ENCODE assay signal across 14 cellular contexts in genomic region chr18:48190994-48191393, GRCh38.
A peak's percentile ranks its signal among the peaks of the same experiment; 100 is the strongest.
DNase-seq lines count a peak whose midpoint lies in the region; ATAC-seq and TF ChIP-seq lines count a peak whose summit lies in the region.
"Had no signal": no experiment of that assay in that cellular context is flagged by ENCODE, and none has a peak within 500 bp of the region (broad histone marks: within the 10 kb centered on the region; RNA-seq: fewer than 3 reads in every experiment).

No MANE protein-coding gene starts in this region.

- H4K91ac ChIP-seq in mesenchymal stem cell (ENCODE audit: low read length), result peak overlapping the region; percentile 47

- no peaks in the 10 kb centered on the region for H4K20me1 ChIP-seq in GM23338 (replicated peaks; ENCODE audit: insufficient read depth)

- H3K27ac Mint-ChIP-seq in GM23338 (no peak overlapping the region), nephron (peak overlapping the region; percentile 27 to 90 (median 73))
- H3K27ac Mint-ChIP-seq: CD4-positive, alpha-beta memory T cell had no signal

- no peak overlapping the region; the same call in 2 of the 3 replicates for H3K4me3 Mint-ChIP-seq in GM23338
- no peak overlapping the region for H3K4me3 Mint-ChIP-seq in nephron
- H3K4me3 Mint-ChIP-seq: CD4-positive, alpha-beta memory T cell had no signal

- H2BK15ac ChIP-seq in mesenchymal stem cell (ENCODE audit: low read depth, poor library complexity, severe bottlenecking), result no peak overlapping the region

- no peak overlapping the region for H2BK120ac ChIP-seq in mesenchymal stem cell (ENCODE audit: low read depth, low read length)

- H3K4me1 Mint-ChIP-seq in GM23338 (peaks cover 9% of the 10 kb centered on the region), nephron (peaks cover 61% of the 10 kb centered on the region)
- H3K4me1 Mint-ChIP-seq: CD4-positive, alpha-beta memory T cell had no signal

- H3K36me3 Mint-ChIP-seq in GM23338 (ENCODE audit: low read depth), result no peaks in the 10 kb centered on the region
- H3K36me3 Mint-ChIP-seq in nephron (ENCODE audit: low read depth), result no peaks in the 10 kb centered on the region
- H3K36me3 Mint-ChIP-seq: CD4-positive, alpha-beta memory T cell had no signal

- H3K9me2 ChIP-seq in GM23338 (ENCODE audit: insufficient read depth), result no peaks in the 10 kb centered on the region

- ATAC-seq in GM23338 (peak; percentile 64), HG03280 (IDR thresholded peaks at IDR 0.05; ENCODE audit: unreplicated experiment) (no peak), HG03097 (IDR thresholded peaks at IDR 0.05; ENCODE audit: low FRiP score, unreplicated experiment) (no peak)

- no peak overlapping the region for H3K4me2 ChIP-seq in GM23338
- H3K4me2 ChIP-seq in mesenchymal stem cell (ENCODE audit: low read length, poor library complexity, severe bottlenecking), result no peak overlapping the region

- peaks cover 3% of the 10 kb centered on the region; the same call in 1 of the 3 replicates for H3K9me3 Mint-ChIP-seq in GM23338
- no peaks in the 10 kb centered on the region for H3K9me3 Mint-ChIP-seq in nephron

- H3K23ac ChIP-seq in mesenchymal stem cell (ENCODE audit: low read length in 2 of 2), result no peak overlapping the region

- H4K8ac ChIP-seq in mesenchymal stem cell (ENCODE audit: low read length), result no peak overlapping the region

- H2BK12ac ChIP-seq in mesenchymal stem cell (ENCODE audit: low read length in 2 of 2), result no peak overlapping the region

- H2AFZ ChIP-seq in GM23338 (no peak overlapping the region), mesenchymal stem cell (ENCODE audit: low read depth, low read length) (no peak overlapping the region)
- H2AFZ ChIP-seq: GM23248 had no signal

- H3K9ac ChIP-seq in mesenchymal stem cell (ENCODE audit: low read length), result no peak overlapping the region
- H3K9ac ChIP-seq: GM23248 had no signal

- DNase-seq in GM23338 (ENCODE audit: low spot score) (no peak), H7 (peak; percentile 48), mesenchymal stem cell (no peak), SJCRH30 (no peak)
- DNase-seq: C1 segment of cervical spinal cord; Calu3; CD4-positive, alpha-beta memory T cell; DMS79 treated with DMSO at 0.1 percent for 48 hours; GF-D8; GM23248; HCEC 1CT had no signal

- H3K79me1 ChIP-seq in mesenchymal stem cell (replicated peaks; ENCODE audit: low read length, poor library complexity, severe bottlenecking), result no peaks in the 10 kb centered on the region

- H3K27ac ChIP-seq in GM23338 (ENCODE audit: low read depth) (no peak overlapping the region), mesenchymal stem cell (ENCODE audit: low read length, poor library complexity, severe bottlenecking) (no peak overlapping the region), SJCRH30 (no peak overlapping the region)
- H3K27ac ChIP-seq: GM23248 had no signal

- H3K27me3 Mint-ChIP-seq in GM23338 (ENCODE audit: insufficient read depth, low read depth, poor library complexity) (peaks cover 8% of the 10 kb centered on the region), nephron (ENCODE audit: low read depth) (peaks cover 5% of the 10 kb centered on the region)

- H3K4me3 ChIP-seq in GM23338 (no peak overlapping the region), H7 (ENCODE audit: insufficient read depth, low read depth, low read length) (no peak overlapping the region), mesenchymal stem cell (ENCODE audit: insufficient read depth in 1 of 2, low read depth in 1 of 2, low read length in 2 of 2) (no peak overlapping the region), SJCRH30 (no peak overlapping the region)
- H3K4me3 ChIP-seq: GM23248 had no signal

- H3K9me3 ChIP-seq in mesenchymal stem cell (ENCODE audit: control insufficient read depth, low read length) (no peaks in the 10 kb centered on the region), SJCRH30 (replicated peaks) (no peaks in the 10 kb centered on the region)

- no peaks in the 10 kb centered on the region for H3F3A ChIP-seq in GM23338 (replicated peaks; ENCODE audit: low read depth)

- H3K4ac ChIP-seq in mesenchymal stem cell (ENCODE audit: low read depth in 1 of 2, low read length in 2 of 2), result no peak overlapping the region

- no peaks in the 10 kb centered on the region for H3K27me3 ChIP-seq in GM23338 (ENCODE audit: insufficient read depth)
- no peaks in the 10 kb centered on the region for H3K27me3 ChIP-seq in H7 (ENCODE audit: control insufficient read depth, insufficient read depth, low read length)
- peaks cover 0 to 39% of the 10 kb centered on the region in 2 experiments for H3K27me3 ChIP-seq in mesenchymal stem cell (ENCODE audit: control insufficient read depth in 1 of 2, insufficient read depth in 1 of 2, low read length in 2 of 2)
- H3K27me3 ChIP-seq in SJCRH30, result no peaks in the 10 kb centered on the region

- no peaks in the 10 kb centered on the region for H3K79me2 ChIP-seq in GM23338 (replicated peaks; ENCODE audit: insufficient read depth)

- no peaks in the 10 kb centered on the region for H3K36me3 ChIP-seq in GM23338 (ENCODE audit: insufficient read depth)
- no peaks in the 10 kb centered on the region for H3K36me3 ChIP-seq in H7 (replicated peaks; ENCODE audit: control insufficient read depth, insufficient read depth, low read length)
- no peaks in the 10 kb centered on the region for H3K36me3 ChIP-seq in mesenchymal stem cell (ENCODE audit: control insufficient read depth in 1 of 2, insufficient read depth in 2 of 2, low read depth in 1 of 2, low read length in 2 of 2)
- H3K36me3 ChIP-seq in SJCRH30, result no peaks in the 10 kb centered on the region

- H2AK5ac ChIP-seq in mesenchymal stem cell (ENCODE audit: low read length, severe bottlenecking), result no peak overlapping the region

- H2BK5ac ChIP-seq in mesenchymal stem cell (ENCODE audit: low read depth, low read length, poor library complexity, severe bottlenecking), result no peak overlapping the region

- TF ChIP-seq CTCF in GM23338 (conservative IDR thresholded peaks at IDR 0.05; ENCODE audit: low read depth in 2 of 2) (no peak), nephron (IDR thresholded peaks at IDR 0.05; ENCODE audit: unreplicated experiment in 3 of 3) (no peak)

- 74% methylated on average over 2 of the region's 7 CpGs for WGBS in mesenchymal stem cell

- no peak overlapping the region for H3K18ac ChIP-seq in mesenchymal stem cell (ENCODE audit: low read depth in 1 of 2, low read length in 2 of 2)

- H3K14ac ChIP-seq in mesenchymal stem cell (ENCODE audit: low read length in 2 of 2), result no peak overlapping the region

- no peaks in the 10 kb centered on the region for H3K4me1 ChIP-seq in GM23338 (ENCODE audit: insufficient read depth)
- H3K4me1 ChIP-seq in mesenchymal stem cell (ENCODE audit: control insufficient read depth, insufficient read depth, low read depth, low read length), result no peaks in the 10 kb centered on the region
- peaks cover 3% of the 10 kb centered on the region; the same call in 1 of the 2 replicates for H3K4me1 ChIP-seq in SJCRH30

TF ChIP-seq in GM23338, 12 proteins besides CTCF, POLR2A, EP300 and RAD21 (continues in another document):
- TF ChIP-seq EZH2 (IDR thresholded peaks at IDR 0.05; ENCODE audit: low read depth, unreplicated experiment), result no peak
- no peak for TF ChIP-seq NANOG (IDR thresholded peaks at IDR 0.05; ENCODE audit: borderline replicate concordance)
